Comparison of ENCODE assay signal across 9 cellular contexts in the genomic region with DNA sequence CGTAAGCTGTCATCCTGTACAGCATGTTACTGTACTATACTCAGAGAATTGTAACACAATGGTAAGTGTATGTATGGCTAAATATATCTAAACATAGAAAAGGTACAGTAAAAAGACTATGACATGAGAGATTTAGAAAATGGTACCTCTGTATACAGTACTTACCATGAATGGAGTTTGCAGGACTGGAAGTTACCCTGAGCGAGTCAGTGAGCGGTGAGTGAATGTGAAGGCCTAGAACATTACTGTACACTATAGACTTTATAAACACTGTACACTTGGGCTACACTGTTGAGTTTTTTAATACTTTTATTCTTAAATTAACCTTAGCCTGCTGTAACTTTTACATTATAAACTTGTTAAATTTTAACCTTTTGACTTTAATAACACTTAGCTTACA. TPM values are rescaled to one million over a fixed set of nuclear protein-coding genes. Genes with fewer than 3 reads are reported as not detected.
DNase-seq lines count a peak whose midpoint lies in the region; ATAC-seq and TF ChIP-seq lines count a peak whose summit lies in the region.
"Had no signal": no experiment of that assay in that cellular context is flagged by ENCODE, and none has a peak within 500 bp of the region (broad histone marks: within the 10 kb centered on the region; RNA-seq: fewer than 3 reads in every experiment).

No MANE protein-coding gene starts in this region.

- peak overlapping the region; percentile 97 for H3K27ac Mint-ChIP-seq in activated naive CD4-positive, alpha-beta T cell treated with anti-CD3 and anti-CD28 coated beads, Interleukin-2, amount 10 ng/mL, durations not matched to agents 7 days and 5 days
- H3K27ac Mint-ChIP-seq in activated naive CD8-positive, alpha-beta T cell = peak overlapping the region; percentile 98

- CTCF ChIA-PET in activated naive CD4-positive, alpha-beta T cell treated with anti-CD3 and anti-CD28 coated beads, Interleukin-2, amount 10 ng/mL, durations not matched to agents 7 days and 5 days (lab: Charles Lee) = interaction anchor here (3.9 kb wide), 1 partner anchor 187 kb away, joined by 43 read pairs; no protein-coding TSS in a partner anchor

- H3K27me3 ChIP-seq in liver (ENCODE audit: control insufficient read depth in 4 of 4, insufficient read depth in 4 of 4, low read length in 3 of 4) (no peaks in the 10 kb centered on the region), tibial artery (no peaks in the 10 kb centered on the region)

- no peak overlapping the region for H3K27ac ChIP-seq in liver (ENCODE audit: low read depth in 1 of 2, low read length in 2 of 2)
- peak overlapping the region in 1 of 2 donors; percentile 89 for H3K27ac ChIP-seq in tibial artery

- peaks cover 3 to 14% (median 13%) of the 10 kb centered on the region in 4 donors for H3K4me1 ChIP-seq in liver (ENCODE audit: control insufficient read depth in 4 of 4, insufficient read depth in 4 of 4, low read length in 3 of 4)
- peaks cover 4 to 24% (median 11%) of the 10 kb centered on the region in 4 donors for H3K4me1 ChIP-seq in tibial artery

- H3K9me3 Mint-ChIP-seq in activated naive CD4-positive, alpha-beta T cell treated with anti-CD3 and anti-CD28 coated beads, Interleukin-2, amount 10 ng/mL, durations not matched to agents 7 days and 5 days = no peaks in the 10 kb centered on the region
- H3K9me3 Mint-ChIP-seq in activated naive CD8-positive, alpha-beta T cell (ENCODE audit: low read depth) = no peaks in the 10 kb centered on the region

- H3K9me3 ChIP-seq in liver (ENCODE audit: control insufficient read depth in 4 of 4, low read length in 3 of 4) = no peaks in the 10 kb centered on the region
- no peaks in the 10 kb centered on the region for H3K9me3 ChIP-seq in tibial artery

- no peak for ATAC-seq in HG02852 (IDR thresholded peaks at IDR 0.05; ENCODE audit: unreplicated experiment)

- H3K36me3 ChIP-seq in liver (ENCODE audit: control insufficient read depth in 4 of 4, insufficient read depth in 3 of 4, low read depth in 1 of 4, low read length in 3 of 4) = peaks cover 6 to 33% (median 29%) of the 10 kb centered on the region in 4 donors
- peaks cover 26 to 35% (median 35%) of the 10 kb centered on the region in 3 donors for H3K36me3 ChIP-seq in tibial artery

- intact Hi-C loops in tibial artery (cut with DNase I; ENCODE audit: low total_unique reads) = no loop called here

- H3K4me3 Mint-ChIP-seq in activated naive CD4-positive, alpha-beta T cell treated with anti-CD3 and anti-CD28 coated beads, Interleukin-2, amount 10 ng/mL, durations not matched to agents 7 days and 5 days = peak overlapping the region; percentile 90
- H3K4me3 Mint-ChIP-seq in activated naive CD8-positive, alpha-beta T cell = peak overlapping the region; percentile 95

- DNase-seq in activated naive CD4-positive, alpha-beta T cell treated with anti-CD3 and anti-CD28 coated beads, Interleukin-2, amount 10 ng/mL, durations not matched to agents 7 days and 5 days = no peak
- no peak for DNase-seq in activated naive CD4-positive, alpha-beta T cell treated with anti-CD3 and anti-CD28 coated beads, Interleukin-2, amount 50 U/mL, for 16 hours
- DNase-seq in tibial artery (no peak), RPMI8226 (no peak), NCI-H446 (lab: John Stamatoyannopoulos, UW) (no peak)
- DNase-seq: NCI-H510A treated with DMSO at 0.1 percent for 48 hours had no signal

- H3K4me3 ChIP-seq in liver (ENCODE audit: low read depth in 1 of 3, low read length in 3 of 3) = peak overlapping the region; percentile 67 to 96 (median 90)
- H3K4me3 ChIP-seq in tibial artery = peak overlapping the region; percentile 69 to 81

- 95% methylated on average over 3 of the region's 3 CpGs for whole genome bisulfite sequencing in liver

- no peak for TF ChIP-seq RAD21 in liver (IDR thresholded peaks at IDR 0.05)

- H3K36me3 Mint-ChIP-seq in activated naive CD4-positive, alpha-beta T cell treated with anti-CD3 and anti-CD28 coated beads, Interleukin-2, amount 10 ng/mL, durations not matched to agents 7 days and 5 days = peaks cover 38% of the 10 kb centered on the region
- H3K36me3 Mint-ChIP-seq in activated naive CD8-positive, alpha-beta T cell = peaks cover 17% of the 10 kb centered on the region

- no peaks in the 10 kb centered on the region for H3K27me3 Mint-ChIP-seq in activated naive CD4-positive, alpha-beta T cell treated with anti-CD3 and anti-CD28 coated beads, Interleukin-2, amount 10 ng/mL, durations not matched to agents 7 days and 5 days
- no peaks in the 10 kb centered on the region for H3K27me3 Mint-ChIP-seq in activated naive CD8-positive, alpha-beta T cell

- peak overlapping the region in 1 of 2 donors; percentile 97 for H3K9ac ChIP-seq in liver (ENCODE audit: low read depth in 1 of 2, low read length in 2 of 2)

- TF ChIP-seq CTCF in liver (IDR thresholded peaks at IDR 0.05; ENCODE audit: low read depth, low read length, missing input control) = no peak
- no peak for TF ChIP-seq CTCF in tibial artery (IDR thresholded peaks at IDR 0.05)

- H3K4me1 Mint-ChIP-seq in activated naive CD4-positive, alpha-beta T cell treated with anti-CD3 and anti-CD28 coated beads, Interleukin-2, amount 10 ng/mL, durations not matched to agents 7 days and 5 days = peaks cover 36% of the 10 kb centered on the region
- H3K4me1 Mint-ChIP-seq in activated naive CD8-positive, alpha-beta T cell (ENCODE audit: low read depth) = peaks cover 54% of the 10 kb centered on the region

TF ChIP-seq in liver, 16 proteins besides CTCF, POLR2A, EP300 and RAD21:
- TF ChIP-seq HNF4A (conservative IDR thresholded peaks at IDR 0.05) (no peak), TAF1 (conservative IDR thresholded peaks at IDR 0.05) (no peak), HNF4G (IDR thresholded peaks at IDR 0.05) (no peak), GABPA (IDR thresholded peaks at IDR 0.05 in 1 of 2, conservative IDR thresholded peaks at IDR 0.05 in 1 of 2) (no peak), JUND (IDR thresholded peaks at IDR 0.05) (no peak), EGR1 (IDR thresholded peaks at IDR 0.05; ENCODE audit: low read depth in 2 of 2) (no peak), FOXA2 (IDR thresholded peaks at IDR 0.05) (no peak), RXRA (IDR thresholded peaks at IDR 0.05) (no peak), FOXA1 (IDR thresholded peaks at IDR 0.05) (no peak)
- TF ChIP-seq, protein P1, sequence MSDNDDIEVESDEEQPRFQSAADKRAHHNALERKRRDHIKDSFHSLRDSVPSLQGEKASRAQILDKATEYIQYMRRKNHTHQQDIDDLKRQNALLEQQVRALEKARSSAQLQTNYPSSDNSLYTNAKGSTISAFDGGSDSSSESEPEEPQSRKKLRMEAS (IDR thresholded peaks at IDR 0.05) = no peak

RNA-seq across cellular contexts. Expression of gene DDX18, which starts 1.5 kb away (rescaled TPM):
- 10 to 100 TPM; 23.9 to 34.4 TPM for total RNA-seq in liver
- polyA plus RNA-seq in liver = 10 to 100 TPM; 16.3 to 22.8 TPM
